Comparison of ENCODE assay signal across 2 cellular contexts in genomic region chr14:66965831-66966230, GRCh38.
TF ChIP-seq lines count a peak whose summit lies in the region.

No MANE protein-coding gene starts in this region.

TF ChIP-seq in IMR-90, 13 proteins besides CTCF, POLR2A, EP300 and RAD21:
- TF ChIP-seq CHD1 (IDR thresholded peaks at IDR 0.05; ENCODE audit: low read depth, low read length) (no peak), FOS (IDR thresholded peaks at IDR 0.05; ENCODE audit: low read depth, low read length) (0 out of 2 replicates have a peak, but pooled peaks have one; percentile 6)
TF ChIP-seq in IMR-90: peak in this region for 1.

TF ChIP-seq in GM23338, 12 proteins besides CTCF, POLR2A, EP300 and RAD21:
- no peak for TF ChIP-seq REST (IDR thresholded peaks at IDR 0.05; ENCODE audit: unreplicated experiment)
